17 cellular contexts compared by ENCODE assay signal in genomic region chr9:137494104-137494544, GRCh38. TPM values are rescaled to one million over a fixed set of nuclear protein-coding genes. Genes with fewer than 3 reads are reported as not detected.
A peak's percentile ranks its signal among the peaks of the same experiment; 100 is the strongest.
DNase-seq lines count a peak whose midpoint lies in the region; ATAC-seq and TF ChIP-seq lines count a peak whose summit lies in the region.
"Had no signal": no experiment of that assay in that cellular context is flagged by ENCODE, and none has a peak within 500 bp of the region (broad histone marks: within the 10 kb centered on the region; RNA-seq: fewer than 3 reads in every experiment).

No MANE protein-coding gene starts in this region.

- H3K9me3 Mint-ChIP-seq in CD4-positive, CD25-positive, alpha-beta regulatory T cell, result no peaks in the 10 kb centered on the region
- H3K9me3 Mint-ChIP-seq: naive thymus-derived CD8-positive, alpha-beta T cell had no signal

- no peaks in the 10 kb centered on the region for H3K36me3 ChIP-seq in CD4-positive, CD25-positive, alpha-beta regulatory T cell (ENCODE audit: control insufficient read depth, insufficient read depth, low read length)
- H3K36me3 ChIP-seq in right lobe of liver (peaks cover 0 to 7% (median 0%) of the 10 kb centered on the region in 4 donors), uterus (no peaks in the 10 kb centered on the region)
- H3K36me3 ChIP-seq: BE2C, WERI-Rb-1 had no signal

- no peaks in the 10 kb centered on the region for H3K27me3 Mint-ChIP-seq in CD4-positive, CD25-positive, alpha-beta regulatory T cell
- H3K27me3 Mint-ChIP-seq: naive thymus-derived CD8-positive, alpha-beta T cell had no signal

- H3K27ac ChIP-seq in CD4-positive, CD25-positive, alpha-beta regulatory T cell (ENCODE audit: insufficient read depth, low read length, poor library complexity, severe bottlenecking), result no peak overlapping the region
- H3K27ac ChIP-seq in right lobe of liver (no peak overlapping the region), uterus (no peak overlapping the region)
- H3K27ac ChIP-seq: WERI-Rb-1 had no signal

- no peak overlapping the region for H3K4me3 ChIP-seq in CD4-positive, CD25-positive, alpha-beta regulatory T cell (ENCODE audit: low read depth, low read length)
- no peak overlapping the region for H3K4me3 ChIP-seq in right lobe of liver
- no peak overlapping the region for H3K4me3 ChIP-seq in uterus

- no peaks in the 10 kb centered on the region for H3K27me3 ChIP-seq in CD4-positive, CD25-positive, alpha-beta regulatory T cell (ENCODE audit: control insufficient read depth, insufficient read depth, low read length)
- no peaks in the 10 kb centered on the region for H3K27me3 ChIP-seq in right lobe of liver
- no peaks in the 10 kb centered on the region for H3K27me3 ChIP-seq in uterus
- H3K27me3 ChIP-seq: BE2C had no signal

- H3K4me3 Mint-ChIP-seq in CD4-positive, CD25-positive, alpha-beta regulatory T cell, result peak overlapping the region in 1 of 4 donors; percentile 57
- H3K4me3 Mint-ChIP-seq: naive thymus-derived CD8-positive, alpha-beta T cell had no signal

- intact Hi-C loops in right lobe of liver (cut with DNase I) (no loop called here), uterus (cut with DNase I; ENCODE audit: low total_unique reads) (no loop called here)

- ATAC-seq in CD4-positive, CD25-positive, alpha-beta regulatory T cell (ENCODE audit: low read depth in 2 of 2), result peak in 1 of 2 donors; percentile 38
- peak; percentile 46 to 64 (median 54) for ATAC-seq in right lobe of liver
- ATAC-seq: naive thymus-derived CD8-positive, alpha-beta T cell had no signal

- TF ChIP-seq CTCF in right lobe of liver (IDR thresholded peaks at IDR 0.05) (no peak), uterus (IDR thresholded peaks at IDR 0.05) (no peak)

- H3K9me3 ChIP-seq in CD4-positive, CD25-positive, alpha-beta regulatory T cell (ENCODE audit: control insufficient read depth in 2 of 2, low read length in 2 of 2), result no peaks in the 10 kb centered on the region
- H3K9me3 ChIP-seq in right lobe of liver (no peaks in the 10 kb centered on the region), uterus (no peaks in the 10 kb centered on the region)
- H3K9me3 ChIP-seq: BE2C had no signal

- in situ Hi-C loops in KBM-7 (cut with MboI; ENCODE audit: low pct_unique_long_range_greater_than_20kb, low sequenced_read_pairs), result no loop called here

- H3K4me1 Mint-ChIP-seq in CD4-positive, CD25-positive, alpha-beta regulatory T cell, result peaks cover 3 to 10% (median 8%) of the 10 kb centered on the region in 4 donors

- no peaks in the 10 kb centered on the region for H3K4me1 ChIP-seq in CD4-positive, CD25-positive, alpha-beta regulatory T cell (ENCODE audit: control insufficient read depth, insufficient read depth, low read length, poor library complexity, severe bottlenecking)
- no peaks in the 10 kb centered on the region for H3K4me1 ChIP-seq in right lobe of liver
- H3K4me1 ChIP-seq in uterus, result no peaks in the 10 kb centered on the region

- no peak for DNase-seq in CD4-positive, CD25-positive, alpha-beta regulatory T cell
- peak; percentile 73 for DNase-seq in KBM-7
- peak; percentile 72 for DNase-seq in UCSD-AML1 (lab: John Stamatoyannopoulos, UW; ENCODE audit: unreplicated experiment)
- DNase-seq in right lobe of liver, result no peak
- DNase-seq in DMS114 treated with DMSO at 0.1 percent for 48 hours (lab: John Stamatoyannopoulos, UW; ENCODE audit: unreplicated experiment), result no peak
- DNase-seq in uterus, result no peak
- DNase-seq in NAMALWA (ENCODE audit: low spot score), result no peak
- no peak for DNase-seq in stimulated activated CD4-positive, alpha-beta T cell treated with anti-CD3 and anti-CD28 coated beads, Interleukin-1b, Interleukin-23, amount 100 ng/mL, for 48 hours
- DNase-seq: BE2C; HCEC 1CT; naive thymus-derived CD8-positive, alpha-beta T cell; NCI-H1092 treated with DMSO at 0.1 percent for 48 hours; NCI-H446 treated with DMSO at 0.1 percent for 48 hours; WERI-Rb-1 had no signal

- 64% methylated on average over 5 of the region's 13 CpGs for WGBS in right lobe of liver (ENCODE audit: insufficient coverage, low coverage, low lambda C conversion rate, missing lambda C conversion rate)

- H3K27ac Mint-ChIP-seq in CD4-positive, CD25-positive, alpha-beta regulatory T cell, result peak overlapping the region; percentile 40 to 86 (median 41)

- TF ChIP-seq POLR2A in right lobe of liver (IDR thresholded peaks at IDR 0.05) (no peak), uterus (IDR thresholded peaks at IDR 0.05) (no peak)

- no peaks in the 10 kb centered on the region for H3K36me3 Mint-ChIP-seq in CD4-positive, CD25-positive, alpha-beta regulatory T cell
- H3K36me3 Mint-ChIP-seq: naive thymus-derived CD8-positive, alpha-beta T cell had no signal

RNA-seq across cellular contexts. Expression of gene NSMF, which starts 35.0 kb away (rescaled TPM):
- total RNA-seq in CD4-positive, CD25-positive, alpha-beta regulatory T cell, result 109 TPM
- 10 to 100 TPM in 2 of 4 donors, 1 to 10 TPM in 2; 9.3 to 14.5 (median 11.8) TPM for polyA plus RNA-seq in CD4-positive, CD25-positive, alpha-beta regulatory T cell
- total RNA-seq in right lobe of liver (10 to 100 TPM; 15.6 to 55.4 (median 20.1) TPM), uterus (10 to 100 TPM; 17.4 to 40.7 (median 32.1) TPM)

RNA-seq across cellular contexts. Expression of gene ENTPD8, which starts 53.0 kb away (rescaled TPM):
- total RNA-seq in CD4-positive, CD25-positive, alpha-beta regulatory T cell, result not detected
- polyA plus RNA-seq in CD4-positive, CD25-positive, alpha-beta regulatory T cell, result not detected
- 10 to 100 TPM in 2 of 6 experiments, 1 to 10 TPM in 4; 3.3 to 11.5 (median 7.5) TPM for total RNA-seq in right lobe of liver
- under 1 TPM in 1 of 4 donors, not detected in 3; 0.21 TPM for total RNA-seq in uterus
- total RNA-seq: frontal cortex; naive thymus-derived CD8-positive, alpha-beta T cell; skeletal muscle tissue; subcutaneous adipose tissue had no signal
- polyA plus RNA-seq: naive thymus-derived CD8-positive, alpha-beta T cell had no signal

RNA-seq across cellular contexts. Expression of gene PNPLA7, which starts 56.1 kb away (rescaled TPM):
- 12.4 TPM for total RNA-seq in CD4-positive, CD25-positive, alpha-beta regulatory T cell
- polyA plus RNA-seq in CD4-positive, CD25-positive, alpha-beta regulatory T cell, result 1 to 10 TPM; 1.4 to 2.5 (median 1.7) TPM
- total RNA-seq in right lobe of liver, result 10 to 100 TPM in 2 of 6 experiments, 1 to 10 TPM in 4; 3.9 to 15.6 (median 7.4) TPM
- total RNA-seq in uterus, result 10 to 100 TPM in 1 of 4 donors, 1 to 10 TPM in 2, under 1 TPM in 1; 0.26 to 25.7 (median 3.4) TPM

RNA-seq across cellular contexts. Expression of gene MRPL41, which starts 57.6 kb away (rescaled TPM):
- total RNA-seq in CD4-positive, CD25-positive, alpha-beta regulatory T cell, result 64.3 TPM
- 10 to 100 TPM; 38.1 to 61.1 (median 43.6) TPM for polyA plus RNA-seq in CD4-positive, CD25-positive, alpha-beta regulatory T cell
- total RNA-seq in right lobe of liver (10 to 100 TPM; 43.4 to 97.8 (median 74.0) TPM), uterus (10 to 100 TPM in 3 of 4 donors, 1 to 10 TPM in 1; 8.6 to 47.9 (median 30.5) TPM)

Comparison
In these comparisons a context has a peak if more than half of its experiments do, and no peak if none do; other contexts are left out.
1. DNase-seq: peak in KBM-7 (single experiment) and UCSD-AML1 (single experiment); none in CD4-positive, CD25-positive, alpha-beta regulatory T cell (0 of 3), right lobe of liver (0 of 3), DMS114 treated with DMSO at 0.1 percent for 48 hours (single experiment), uterus (0 of 2), NAMALWA (single experiment) and stimulated activated CD4-positive, alpha-beta T cell treated with anti-CD3 and anti-CD28 coated beads, Interleukin-1b, Interleukin-23, amount 100 ng/mL, for 48 hours (single experiment).